In genomic region chr3:50230106-50230832, GRCh38 we compare ENCODE assay signal across 1 cellular context.
A peak's percentile ranks its signal among the peaks of the same experiment; 100 is the strongest.
TF ChIP-seq lines count a peak whose summit lies in the region.

No MANE protein-coding gene starts in this region.

TF ChIP-seq in HepG2, 621 proteins besides CTCF, POLR2A, EP300 and RAD21:
- TF ChIP-seq MAX (IDR thresholded peaks at IDR 0.05) (peak; percentile 40; the same call in 1 of the 2 replicates), ZNF687 (CRISPR knock-in tag; IDR thresholded peaks at IDR 0.05) (peak; percentile 33), GABPA (IDR thresholded peaks at IDR 0.05; ENCODE audit: low read depth, low read length) (no peak), GABPA (CRISPR knock-in tag; IDR thresholded peaks at IDR 0.05; ENCODE audit: low read depth) (peak; percentile 67), PCBP2 (optimal IDR thresholded peaks at IDR 0.05; ENCODE audit: low read depth, low read length, poor library complexity, severe bottlenecking) (no peak), GABPB1 (CRISPR knock-in tag; IDR thresholded peaks at IDR 0.05) (0 out of 2 replicates have a peak, but pooled peaks have one; percentile 37)
